Comparison of ENCODE assay signal across 8 cellular contexts in the genomic region with DNA sequence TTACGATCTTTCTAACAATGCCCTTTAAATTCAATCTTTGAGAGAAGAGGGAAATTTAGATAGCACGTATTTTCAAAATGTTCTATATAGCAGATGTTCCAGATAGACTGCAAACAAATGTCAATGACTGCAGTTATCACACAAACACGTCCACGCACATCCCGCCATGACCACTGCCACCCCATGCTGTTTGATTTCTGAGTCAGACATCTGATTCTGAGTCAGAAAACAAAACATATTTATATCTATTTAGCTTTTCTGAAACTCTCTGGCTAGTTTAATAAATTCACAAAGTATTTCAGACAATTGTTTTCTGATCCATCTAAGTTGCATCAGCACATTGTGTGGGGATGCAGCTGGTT.
DNase-seq lines count a peak whose midpoint lies in the region; ATAC-seq and TF ChIP-seq lines count a peak whose summit lies in the region.

No MANE protein-coding gene starts in this region.

- no peak for TF ChIP-seq CTCF in foreskin fibroblast (IDR thresholded peaks at IDR 0.05; ENCODE audit: low read depth, low read length)
- no peak for TF ChIP-seq CTCF in WERI-Rb-1 (IDR thresholded peaks at IDR 0.05; ENCODE audit: low read depth, low read length)

- H3K4me1 Mint-ChIP-seq in IgD-negative memory B cell: peaks cover 42 to 50% (median 46%) of the 10 kb centered on the region in 3 donors
- H3K4me1 Mint-ChIP-seq in stimulated activated effector memory CD8-positive, alpha-beta T cell treated with anti-CD3 and anti-CD28 coated beads, Interleukin-12 subunit alpha, Interleukin-12 subunit beta, amount 100 ng/mL, for 72 hours: peaks cover 54% of the 10 kb centered on the region

- H3K4me3 ChIP-seq in foreskin fibroblast (ENCODE audit: low read depth in 1 of 2, low read length in 2 of 2) (no peak overlapping the region), WERI-Rb-1 (ENCODE audit: low read depth, low read length) (no peak overlapping the region)

- peak; percentile 69 for ATAC-seq in stimulated activated effector memory CD8-positive, alpha-beta T cell treated with anti-CD3 and anti-CD28 coated beads, Interleukin-12 subunit alpha, Interleukin-12 subunit beta, amount 100 ng/mL, for 72 hours
- ATAC-seq in GM21381 (IDR thresholded peaks at IDR 0.05; ENCODE audit: unreplicated experiment) (no peak), GM19351 (IDR thresholded peaks at IDR 0.05; ENCODE audit: unreplicated experiment) (no peak), HG02840 (IDR thresholded peaks at IDR 0.05; ENCODE audit: low FRiP score, unreplicated experiment) (no peak)

- H3K9me3 ChIP-seq in WERI-Rb-1 (ENCODE audit: severe bottlenecking): no peaks in the 10 kb centered on the region

- H3K4me3 Mint-ChIP-seq in IgD-negative memory B cell: peak overlapping the region; percentile 84 to 96 (median 94)
- peak overlapping the region; percentile 88 for H3K4me3 Mint-ChIP-seq in stimulated activated effector memory CD8-positive, alpha-beta T cell treated with anti-CD3 and anti-CD28 coated beads, Interleukin-12 subunit alpha, Interleukin-12 subunit beta, amount 100 ng/mL, for 72 hours

- H3K36me3 Mint-ChIP-seq in IgD-negative memory B cell: peaks cover 3% of the 10 kb centered on the region
- H3K36me3 Mint-ChIP-seq in stimulated activated effector memory CD8-positive, alpha-beta T cell treated with anti-CD3 and anti-CD28 coated beads, Interleukin-12 subunit alpha, Interleukin-12 subunit beta, amount 100 ng/mL, for 72 hours: peaks cover 9% of the 10 kb centered on the region

- no peaks in the 10 kb centered on the region for H3K27me3 ChIP-seq in WERI-Rb-1 (ENCODE audit: insufficient read depth, low read depth, severe bottlenecking)

- peak in 2 of 3 experiments; percentile 13 to 39 for DNase-seq in activated CD8-positive, alpha-beta memory T cell treated with anti-CD3 and anti-CD28 coated beads for 48 hours (ENCODE audit: low read depth in 2 of 3, low spot score in 2 of 3)
- DNase-seq in foreskin fibroblast (peak; percentile 13 to 40), WERI-Rb-1 (no peak)
- peak; percentile 30 to 79 for DNase-seq in stimulated activated effector memory CD8-positive, alpha-beta T cell treated with anti-CD3 and anti-CD28 coated beads, Interleukin-12 subunit alpha, Interleukin-12 subunit beta, amount 100 ng/mL, for 72 hours (ENCODE audit: low spot score in 2 of 2)

- peaks cover 1% of the 10 kb centered on the region for H3K27me3 Mint-ChIP-seq in IgD-negative memory B cell

- peak overlapping the region; percentile 17 to 74 (median 69) for H3K27ac Mint-ChIP-seq in IgD-negative memory B cell
- peak overlapping the region; percentile 81 for H3K27ac Mint-ChIP-seq in stimulated activated effector memory CD8-positive, alpha-beta T cell treated with anti-CD3 and anti-CD28 coated beads, Interleukin-12 subunit alpha, Interleukin-12 subunit beta, amount 100 ng/mL, for 72 hours

- no peaks in the 10 kb centered on the region for H3K36me3 ChIP-seq in WERI-Rb-1

- no peaks in the 10 kb centered on the region for H3K9me3 Mint-ChIP-seq in IgD-negative memory B cell
- H3K9me3 Mint-ChIP-seq in stimulated activated effector memory CD8-positive, alpha-beta T cell treated with anti-CD3 and anti-CD28 coated beads, Interleukin-12 subunit alpha, Interleukin-12 subunit beta, amount 100 ng/mL, for 72 hours: no peaks in the 10 kb centered on the region

- H3K27ac ChIP-seq in WERI-Rb-1: no peak overlapping the region
